In genomic region chr3:43345877-43346276, GRCh38 we compare ENCODE assay signal across 12 cellular contexts. TPM values are rescaled to one million over a fixed set of nuclear protein-coding genes. Genes with fewer than 3 reads are reported as not detected.
DNase-seq lines count a peak whose midpoint lies in the region; ATAC-seq lines count a peak whose summit lies in the region.
"Had no signal": no experiment of that assay in that cellular context is flagged by ENCODE, and none has a peak within 500 bp of the region (broad histone marks: within the 10 kb centered on the region; RNA-seq: fewer than 3 reads in every experiment).

No MANE protein-coding gene starts in this region.

- 71 to 73% methylated on average over 6 of the region's 6 CpGs for WGBS in GM23248 (ENCODE audit: low coverage in 1 of 2, low lambda C conversion rate in 2 of 2, missing lambda C conversion rate in 2 of 2), 2 experiments

- H3K79me2 ChIP-seq in GM23248 (ENCODE audit: insufficient read depth) = no peaks in the 10 kb centered on the region

- H3K9me3 ChIP-seq in CD4-positive, CD25-positive, alpha-beta regulatory T cell (ENCODE audit: control insufficient read depth in 2 of 2, low read length in 2 of 2) = peaks cover 0 to 7% of the 10 kb centered on the region in 2 experiments
- H3K9me3 ChIP-seq in GM23248 (ENCODE audit: low read depth) = no peaks in the 10 kb centered on the region
- H3K9me3 ChIP-seq in naive thymus-derived CD4-positive, alpha-beta T cell (ENCODE audit: control insufficient read depth in 2 of 3, low read length in 3 of 3) = peaks cover 0 to under 1% (median 0%) of the 10 kb centered on the region in 3 experiments
- H3K9me3 ChIP-seq: gastroesophageal sphincter, uterus had no signal

- intact Hi-C loops in naive thymus-derived CD4-positive, alpha-beta T cell (cut with micrococcal nuclease) = loop anchor here (1.0 to 5.0 kb wide), 5 partner anchors 15 to 183 kb away; partner anchors contain the start of gene SNRK (in 1 of the 2)

- no peaks in the 10 kb centered on the region; the same call in 1 of the 2 replicates for H4K20me1 ChIP-seq in GM23248 (ENCODE audit: insufficient read depth)

- no peaks in the 10 kb centered on the region for H3K9me2 ChIP-seq in GM23248 (ENCODE audit: insufficient read depth)

- peak overlapping the region; percentile 49 to 82 (median 52) for H3K4me3 Mint-ChIP-seq in CD4-positive, CD25-positive, alpha-beta regulatory T cell
- H3K4me3 Mint-ChIP-seq in naive thymus-derived CD4-positive, alpha-beta T cell = peak overlapping the region in 9 of 10 donors; percentile 18 to 73 (median 64)

- H3K27ac Mint-ChIP-seq in CD4-positive, CD25-positive, alpha-beta regulatory T cell = peak overlapping the region; percentile 74 to 95 (median 95)
- peak overlapping the region; percentile 29 to 63 for H3K27ac Mint-ChIP-seq in activated naive CD4-positive, alpha-beta T cell treated with anti-CD3 and anti-CD28 coated beads, Interleukin-2, amount 50 U/mL, for 72 hours
- H3K27ac Mint-ChIP-seq in naive thymus-derived CD4-positive, alpha-beta T cell = peak overlapping the region; percentile 88 to 96 (median 92)

- no peak for DNase-seq in CD4-positive, CD25-positive, alpha-beta regulatory T cell
- DNase-seq in GM23248 (peak; percentile 53), Ammon's horn (ENCODE audit: low spot score) (no peak), H7 (no peak)
- peak in 1 of 2 donors; percentile 14 for DNase-seq in activated naive CD4-positive, alpha-beta T cell treated with anti-CD3 and anti-CD28 coated beads, Interleukin-2, amount 50 U/mL, for 72 hours (ENCODE audit: low spot score in 2 of 2)
- DNase-seq in naive thymus-derived CD4-positive, alpha-beta T cell = no peak
- DNase-seq: DMS 273 treated with DMSO at 0.1 percent for 48 hours, NCI-H1417, posterior cingulate gyrus, uterus had no signal

- peak in 1 of 2 donors; percentile 24 for ATAC-seq in CD4-positive, CD25-positive, alpha-beta regulatory T cell (ENCODE audit: low read depth in 2 of 2)
- peak; percentile 89 for ATAC-seq in activated naive CD4-positive, alpha-beta T cell treated with anti-CD3 and anti-CD28 coated beads, Interleukin-2, amount 50 U/mL, for 72 hours
- ATAC-seq in naive thymus-derived CD4-positive, alpha-beta T cell = no peak
- no peak for ATAC-seq in HG03469 (IDR thresholded peaks at IDR 0.05; ENCODE audit: unreplicated experiment)
- ATAC-seq: gastroesophageal sphincter had no signal

- CTCF ChIA-PET in naive thymus-derived CD4-positive, alpha-beta T cell (lab: Charles Lee) = interaction anchor here (0.6 to 3.2 kb wide), 6 partner anchors 32 to 184 kb away, joined by 3 to 12 read pairs (median 4); no protein-coding TSS in a partner anchor

- peaks cover 38% of the 10 kb centered on the region for H3K4me1 ChIP-seq in CD4-positive, CD25-positive, alpha-beta regulatory T cell (ENCODE audit: control insufficient read depth, insufficient read depth, low read length, poor library complexity, severe bottlenecking)
- H3K4me1 ChIP-seq in GM23248 (ENCODE audit: insufficient read depth) = peaks cover 12% of the 10 kb centered on the region
- peaks cover 68 to 83% of the 10 kb centered on the region in 2 donors for H3K4me1 ChIP-seq in naive thymus-derived CD4-positive, alpha-beta T cell (ENCODE audit: control insufficient read depth in 2 of 2, insufficient read depth in 2 of 2, low read length in 2 of 2)

- POLR2A ChIA-PET in naive thymus-derived CD4-positive, alpha-beta T cell (lab: Charles Lee) = interaction anchor here (0.9 to 3.5 kb wide), 13 partner anchors 12 to 183 kb away, joined by 3 to 22 read pairs (median 6); partner anchors contain the start of gene SNRK

- no peaks in the 10 kb centered on the region for H3F3A ChIP-seq in GM23248 (ENCODE audit: insufficient read depth)

- H3K4me2 ChIP-seq in GM23248 (ENCODE audit: unreplicated experiment) = no peak overlapping the region

- peak overlapping the region; percentile 52 for H3K4me3 ChIP-seq in CD4-positive, CD25-positive, alpha-beta regulatory T cell (ENCODE audit: low read depth, low read length)
- H3K4me3 ChIP-seq in GM23248 (no peak overlapping the region), H7 (ENCODE audit: insufficient read depth, low read depth, low read length) (no peak overlapping the region)
- H3K4me3 ChIP-seq in naive thymus-derived CD4-positive, alpha-beta T cell (ENCODE audit: low read length) = no peak overlapping the region
- H3K4me3 ChIP-seq: gastroesophageal sphincter, uterus had no signal

- peaks cover 77% of the 10 kb centered on the region for H3K36me3 Mint-ChIP-seq in CD4-positive, CD25-positive, alpha-beta regulatory T cell
- H3K36me3 Mint-ChIP-seq in activated naive CD4-positive, alpha-beta T cell treated with anti-CD3 and anti-CD28 coated beads, Interleukin-2, amount 50 U/mL, for 72 hours = peaks cover 27 to 70% of the 10 kb centered on the region in 2 donors
- H3K36me3 Mint-ChIP-seq in naive thymus-derived CD4-positive, alpha-beta T cell = peaks cover 16 to 85% (median 79%) of the 10 kb centered on the region in 5 donors

- no peak overlapping the region for H2AFZ ChIP-seq in GM23248

- H3K27ac ChIP-seq in CD4-positive, CD25-positive, alpha-beta regulatory T cell (ENCODE audit: insufficient read depth, low read length, poor library complexity, severe bottlenecking) = peak overlapping the region; percentile 50
- no peak overlapping the region for H3K27ac ChIP-seq in GM23248
- H3K27ac ChIP-seq in naive thymus-derived CD4-positive, alpha-beta T cell (ENCODE audit: low read depth, low read length) = peak overlapping the region; percentile 48

- H3K9me3 Mint-ChIP-seq in CD4-positive, CD25-positive, alpha-beta regulatory T cell = peaks cover 0 to 4% (median 2%) of the 10 kb centered on the region in 7 donors
- no peaks in the 10 kb centered on the region for H3K9me3 Mint-ChIP-seq in activated naive CD4-positive, alpha-beta T cell treated with anti-CD3 and anti-CD28 coated beads, Interleukin-2, amount 50 U/mL, for 72 hours
- H3K9me3 Mint-ChIP-seq in naive thymus-derived CD4-positive, alpha-beta T cell = peaks cover 0 to 15% (median under 1%) of the 10 kb centered on the region in 11 donors

- in situ Hi-C loops in GM23248 (cut with MboI) = no loop called here

- no peaks in the 10 kb centered on the region for H3K27me3 ChIP-seq in CD4-positive, CD25-positive, alpha-beta regulatory T cell (ENCODE audit: control insufficient read depth, insufficient read depth, low read length)
- H3K27me3 ChIP-seq in GM23248 (replicated peaks; ENCODE audit: insufficient read depth) (no peaks in the 10 kb centered on the region), H7 (ENCODE audit: control insufficient read depth, insufficient read depth, low read length) (no peaks in the 10 kb centered on the region)
- H3K27me3 ChIP-seq in naive thymus-derived CD4-positive, alpha-beta T cell (ENCODE audit: control insufficient read depth in 2 of 2, insufficient read depth in 2 of 2, low read length in 2 of 2) = no peaks in the 10 kb centered on the region
- H3K27me3 ChIP-seq: gastroesophageal sphincter, uterus had no signal

- peaks cover 90% of the 10 kb centered on the region for H3K36me3 ChIP-seq in CD4-positive, CD25-positive, alpha-beta regulatory T cell (ENCODE audit: control insufficient read depth, insufficient read depth, low read length)
- H3K36me3 ChIP-seq in GM23248 (ENCODE audit: low read depth) (peaks cover 20% of the 10 kb centered on the region), H7 (replicated peaks; ENCODE audit: control insufficient read depth, insufficient read depth, low read length) (peaks cover 3% of the 10 kb centered on the region)
- H3K36me3 ChIP-seq in naive thymus-derived CD4-positive, alpha-beta T cell (ENCODE audit: control insufficient read depth in 2 of 3, insufficient read depth in 3 of 3, low read length in 3 of 3) = peaks cover 10 to 80% (median 36%) of the 10 kb centered on the region in 3 experiments
- H3K36me3 ChIP-seq: uterus had no signal

- no peak overlapping the region for H3K9ac ChIP-seq in GM23248

- H3K27me3 Mint-ChIP-seq in CD4-positive, CD25-positive, alpha-beta regulatory T cell = no peaks in the 10 kb centered on the region
- no peaks in the 10 kb centered on the region for H3K27me3 Mint-ChIP-seq in naive thymus-derived CD4-positive, alpha-beta T cell

- H3K4me1 Mint-ChIP-seq in CD4-positive, CD25-positive, alpha-beta regulatory T cell = peaks cover 24 to 70% (median 50%) of the 10 kb centered on the region in 4 donors
- peaks cover 41 to 85% (median 74%) of the 10 kb centered on the region in 7 donors for H3K4me1 Mint-ChIP-seq in naive thymus-derived CD4-positive, alpha-beta T cell

RNA-seq across cellular contexts. Expression of gene SNRK, which starts 59.5 kb away (rescaled TPM):
- 158 TPM for total RNA-seq in CD4-positive, CD25-positive, alpha-beta regulatory T cell
- polyA plus RNA-seq in CD4-positive, CD25-positive, alpha-beta regulatory T cell = 10 to 100 TPM; 40.7 to 56.9 (median 48.1) TPM
- 11.6 and 15.0 TPM in 2 replicates for total RNA-seq in GM23248 (2014; rRNA removed; shearing (Covaris generic))
- 5.0 and 6.4 TPM in 2 replicates for polyA plus RNA-seq in GM23248 (2016; fragmentation: Nextera tagmentation; extraction: Ambion mirVana)
- total RNA-seq in activated naive CD4-positive, alpha-beta T cell treated with anti-CD3 and anti-CD28 coated beads, Interleukin-2, amount 50 U/mL, for 72 hours = 10 to 100 TPM; 21.2 to 28.6 TPM
- total RNA-seq in naive thymus-derived CD4-positive, alpha-beta T cell = 100 to 1,000 TPM in 4 of 5 experiments, 10 to 100 TPM in 1; 71.9 to 176 (median 146) TPM
- polyA plus RNA-seq in naive thymus-derived CD4-positive, alpha-beta T cell = 10 to 100 TPM; 63.4 to 66.2 TPM
- 9.7 and 15.9 TPM in 2 replicates for total RNA-seq in H7 (2014; rRNA removed; shearing (Covaris generic))

Comparison
In these comparisons a context has a peak if more than half of its experiments do, and no peak if none do; other contexts are left out.
1. ATAC-seq: peak in activated naive CD4-positive, alpha-beta T cell treated with anti-CD3 and anti-CD28 coated beads, Interleukin-2, amount 50 U/mL, for 72 hours (2 of 2); none in naive thymus-derived CD4-positive, alpha-beta T cell (single experiment) and HG03469 (single experiment).
2. Peak in every context shown above with its lines, with median percentiles within 50 percentile points of each other: H3K27ac Mint-ChIP-seq.